In genomic region chr10:78688945-78689935, GRCh38 we compare ENCODE assay signal across 10 cellular contexts.
DNase-seq lines count a peak whose midpoint lies in the region; ATAC-seq and TF ChIP-seq lines count a peak whose summit lies in the region.
"Had no signal": no experiment of that assay in that cellular context is flagged by ENCODE, and none has a peak within 500 bp of the region (broad histone marks: within the 10 kb centered on the region; RNA-seq: fewer than 3 reads in every experiment).

No MANE protein-coding gene starts in this region.

- TF ChIP-seq CTCF in esophagus squamous epithelium (IDR thresholded peaks at IDR 0.05) = no peak
- TF ChIP-seq CTCF in omental fat pad (IDR thresholded peaks at IDR 0.05) = no peak
- no peak for TF ChIP-seq CTCF in ovary (IDR thresholded peaks at IDR 0.05)

- H3K27me3 ChIP-seq in esophagus squamous epithelium (peaks cover 0 to 18% (median 0%) of the 10 kb centered on the region in 4 donors), ovary (no peaks in the 10 kb centered on the region)

- WGBS in esophagus squamous epithelium, 2 donors = 41 to 51% methylated on average over 6 to 11 of the region's 15 CpGs
- WGBS in ovary, 3 donors = 25 to 35% (median 32%) methylated on average over 15 of the region's 15 CpGs

- H3K27ac ChIP-seq in esophagus squamous epithelium = peak overlapping the region; percentile 10 to 81 (median 66)
- no peak overlapping the region for H3K27ac ChIP-seq in ovary

- H3K4me1 ChIP-seq in esophagus squamous epithelium (peaks cover 0 to 24% (median 0%) of the 10 kb centered on the region in 3 donors), ovary (ENCODE audit: insufficient read depth) (no peaks in the 10 kb centered on the region)

- H3K9me3 ChIP-seq in esophagus squamous epithelium (no peaks in the 10 kb centered on the region), ovary (no peaks in the 10 kb centered on the region)
- H3K9me3 ChIP-seq: Caco-2 had no signal

- intact Hi-C loops in esophagus squamous epithelium (cut with DNase I) = no loop called here
- intact Hi-C loops in ovary (cut with DNase I) = no loop called here

- DNase-seq in COLO668 (lab: John Stamatoyannopoulos, UW; ENCODE audit: unreplicated experiment) = peak; percentile 44
- peak; percentile 24 for DNase-seq in NCI-H2227 treated with DMSO at 0.1 percent for 48 hours (lab: John Stamatoyannopoulos, UW)
- no peak for DNase-seq in esophagus squamous epithelium (lab: John Stamatoyannopoulos, UW)
- no peak for DNase-seq in omental fat pad (ENCODE audit: low spot score)
- no peak for DNase-seq in effector CD4-positive, alpha-beta T cell
- no peak for DNase-seq in ovary
- DNase-seq: activated naive CD4-positive, alpha-beta T cell; Caco-2 had no signal

- no peak for TF ChIP-seq EP300 in ovary (IDR thresholded peaks at IDR 0.05)

- TF ChIP-seq POLR2A in esophagus squamous epithelium (IDR thresholded peaks at IDR 0.05) = no peak
- no peak for TF ChIP-seq POLR2A in ovary (IDR thresholded peaks at IDR 0.05)
- TF ChIP-seq POLR2A in GM18505 (IDR thresholded peaks at IDR 0.05; ENCODE audit: borderline replicate concordance, extremely low read depth, insufficient read depth, insufficient read length) = no peak

- H3K4me3 ChIP-seq in esophagus squamous epithelium (peak overlapping the region in 1 of 4 donors; percentile 26), ovary (no peak overlapping the region)

- H3K36me3 ChIP-seq in esophagus squamous epithelium (no peaks in the 10 kb centered on the region), ovary (no peaks in the 10 kb centered on the region)

- peak; percentile 29 for ATAC-seq in omental fat pad (ENCODE audit: low FRiP score)
- no peak for ATAC-seq in GM18861 (IDR thresholded peaks at IDR 0.05; ENCODE audit: unreplicated experiment)
- ATAC-seq in GM18505 (IDR thresholded peaks at IDR 0.05; ENCODE audit: unreplicated experiment) = no peak

Comparison
In these comparisons a context has a peak if more than half of its experiments do, and no peak if none do; other contexts are left out.
1. DNase-seq: peak in COLO668 (single experiment) and NCI-H2227 treated with DMSO at 0.1 percent for 48 hours (single experiment); none in esophagus squamous epithelium (single experiment), omental fat pad (single experiment), effector CD4-positive, alpha-beta T cell (single experiment) and ovary (0 of 5).
2. H3K27ac ChIP-seq: peak in esophagus squamous epithelium (4 of 4); none in ovary (0 of 2).